In genomic region chr12:94511506-94511905, GRCh38 we compare ENCODE assay signal across 25 cellular contexts.
"Had no signal": no experiment of that assay in that cellular context is flagged by ENCODE, and none has a peak within 500 bp of the region (broad histone marks: within the 10 kb centered on the region; RNA-seq: fewer than 3 reads in every experiment).

No MANE protein-coding gene starts in this region.

- H3K27me3 ChIP-seq: neural progenitor cell, neutrophil, right lobe of liver, tibial nerve, uterus had no signal

- H3K36me3 ChIP-seq: lower lobe of right lung, neural progenitor cell, neutrophil, right lobe of liver, tibial nerve, uterus had no signal

- H3K4me1 ChIP-seq: lower lobe of right lung, parathyroid adenoma, right lobe of liver, tibial nerve, uterus had no signal

- H3K9me3 ChIP-seq: lower lobe of right lung, neutrophil, right lobe of liver, tibial nerve, uterus had no signal

- ATAC-seq: lower lobe of right lung; natural killer cell; right lobe of liver; stimulated activated naive B cell treated with anti-CD40 and anti-IgM and Interleukin-4, amounts not matched to agents 10 μg/mL and 1 μg/mL and 100 μg/mL, for 72 hours; stimulated activated naive CD8-positive, alpha-beta T cell treated with anti-CD3 and anti-CD28 coated beads, Interleukin-15, Interleukin-2, amounts not matched to agents 100 U/mL and 50 U/mL, for 24 hours had no signal

- H3K27ac ChIP-seq: lower lobe of right lung, neural progenitor cell, neutrophil, parathyroid adenoma, right lobe of liver, skin epidermis, tibial nerve, uterus had no signal

- H3K9ac ChIP-seq: neural progenitor cell, parathyroid adenoma had no signal

- H3K4me3 ChIP-seq: lower lobe of right lung, neural progenitor cell, right lobe of liver, skin epidermis, tibial nerve, uterus had no signal

- DNase-seq: hypothalamus; immature natural killer cell; kidney; lower lobe of right lung; mammary epithelial cell; mesenchymal stem cell; naive B cell; natural killer cell; nephron progenitor cell; occipital lobe; retina; right lobe of liver; stimulated activated CD4-positive, alpha-beta T cell treated with anti-CD3 and anti-CD28 coated beads, Interleukin-12 subunit alpha, Interleukin-12 subunit beta, amount 100 ng/mL, for 4 hours; stimulated activated CD4-positive, alpha-beta T cell treated with anti-CD3 and anti-CD28 coated beads, Interleukin-15, amount 100 ng/mL, for 24 hours; stimulated activated CD4-positive, alpha-beta T cell treated with anti-CD3 and anti-CD28 coated beads, Interleukin-2, amount 100 ng/mL, for 24 hours; stimulated activated CD4-positive, alpha-beta T cell treated with anti-CD3 and anti-CD28 coated beads, Interleukin-4, amount 100 ng/mL, for 1 hour; stimulated activated naive B cell treated with anti-CD40 and anti-IgM and Interleukin-4, amounts not matched to agents 10 μg/mL and 1 μg/mL and 100 μg/mL, for 72 hours; stimulated activated naive CD8-positive, alpha-beta T cell treated with anti-CD3 and anti-CD28 coated beads, Interleukin-15, Interleukin-2, amounts not matched to agents 100 U/mL and 50 U/mL, for 24 hours; substantia nigra; uterus had no signal
